Comparison of ENCODE assay signal across 9 cellular contexts in the genomic region with DNA sequence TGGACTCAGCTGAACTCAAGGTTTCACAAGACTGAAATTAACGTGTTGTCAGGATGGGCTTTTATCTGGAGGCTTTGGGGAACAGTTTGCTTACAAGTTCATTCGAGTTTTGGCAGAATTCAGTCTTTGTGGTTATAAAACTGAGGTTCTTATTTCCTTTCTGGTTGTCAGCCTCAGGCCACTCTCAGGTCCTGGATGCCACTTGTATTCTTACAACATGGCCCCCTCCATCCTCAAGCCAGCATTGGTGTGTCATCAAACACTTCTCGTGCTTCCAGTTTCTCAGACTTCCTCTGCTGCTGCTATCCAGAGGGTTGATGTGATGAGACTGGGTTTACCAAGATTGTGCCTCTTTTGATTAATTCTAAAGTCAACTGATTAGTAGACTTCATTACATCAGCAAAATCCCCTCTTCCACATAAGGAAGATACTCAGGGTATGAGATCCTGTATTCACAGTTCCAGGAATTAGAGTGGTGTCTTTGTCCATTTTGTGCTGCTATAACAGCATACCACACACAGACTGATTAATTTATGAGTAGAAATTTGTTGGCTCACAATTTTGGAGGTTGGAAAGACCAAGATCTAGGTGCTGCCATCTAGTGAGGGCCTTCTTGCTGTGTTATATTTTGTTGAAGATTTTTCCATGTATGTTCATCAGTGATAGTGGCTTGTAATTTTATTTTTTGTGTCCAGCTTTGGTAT. TPM values are rescaled to one million over a fixed set of nuclear protein-coding genes. Genes with fewer than 3 reads are reported as not detected.
DNase-seq lines count a peak whose midpoint lies in the region; FAIRE-seq and TF ChIP-seq lines count a peak whose summit lies in the region.
"Had no signal": no experiment of that assay in that cellular context is flagged by ENCODE, and none has a peak within 500 bp of the region (broad histone marks: within the 10 kb centered on the region; RNA-seq: fewer than 3 reads in every experiment).

No MANE protein-coding gene starts in this region.

- CTCF ChIA-PET in AG04450 (lab: Charles Lee): interaction anchor here (0.9 to 1.7 kb wide), 4 partner anchors 8 to 203 kb away, joined by 3 to 5 read pairs (median 5); no protein-coding TSS in a partner anchor

- no peak for DNase-seq in AG04450 (ENCODE audit: low read depth, low spot score)
- no peak for DNase-seq in GM10266 (ENCODE audit: extremely low spot score)
- DNase-seq in NB4 (ENCODE audit: low read depth): peak; percentile 49
- DNase-seq in astrocyte (ENCODE audit: low read depth): peak; percentile 39
- DNase-seq in neural crest cell (ENCODE audit: low read depth, low spot score): no peak
- DNase-seq in esophagus muscularis mucosa (ENCODE audit: extremely low spot score): no peak
- no peak for DNase-seq in hippocampal formation (lab: John Stamatoyannopoulos, UW)
- no peak for DNase-seq in 8988T
- DNase-seq: left cardiac atrium had no signal

- H3K27ac Mint-ChIP-seq in astrocyte (ENCODE audit: unreplicated experiment) (no peak overlapping the region), neural crest cell (ENCODE audit: unreplicated experiment) (no peak overlapping the region)

- H3K9ac ChIP-seq in astrocyte (ENCODE audit: low read length): no peak overlapping the region

- WGBS in esophagus muscularis mucosa: 56% methylated on average over 3 of the region's 3 CpGs

- H2AFZ ChIP-seq in astrocyte (ENCODE audit: low read depth, low read length): no peak overlapping the region

- peaks cover 85% of the 10 kb centered on the region for H4K20me1 ChIP-seq in astrocyte (ENCODE audit: insufficient read depth, low read length)

- intact Hi-C loops in esophagus muscularis mucosa (cut with DNase I): no loop called here

- TF ChIP-seq CTCF in AG04450 (IDR thresholded peaks at IDR 0.05; ENCODE audit: low read depth, low read length) (peak; percentile 36), GM10266 (IDR thresholded peaks at IDR 0.05; ENCODE audit: control insufficient read depth, insufficient read depth, low read depth, missing control alignments) (peak; percentile 62), NB4 (IDR thresholded peaks at IDR 0.05; ENCODE audit: low read depth, low read length) (peak; percentile 44), astrocyte (IDR thresholded peaks at IDR 0.05; ENCODE audit: insufficient read depth, low read depth, low read length) (peak; percentile 31), neural crest cell (conservative IDR thresholded peaks at IDR 0.05) (peak; percentile 50), esophagus muscularis mucosa (IDR thresholded peaks at IDR 0.05) (peak in 1 of 3 experiments; percentile 29)

- H3K27me3 ChIP-seq in AG04450 (ENCODE audit: control insufficient read depth, insufficient read depth, low read length) (no peaks in the 10 kb centered on the region), astrocyte (ENCODE audit: insufficient read depth, low read length) (no peaks in the 10 kb centered on the region), esophagus muscularis mucosa (no peaks in the 10 kb centered on the region)

- no peaks in the 10 kb centered on the region for H3K27me3 Mint-ChIP-seq in astrocyte (ENCODE audit: low read depth, unreplicated experiment)
- H3K27me3 Mint-ChIP-seq in neural crest cell (ENCODE audit: low read depth): no peaks in the 10 kb centered on the region

- H3K4me3 ChIP-seq in AG04450 (ENCODE audit: low read depth, low read length) (no peak overlapping the region), NB4 (ENCODE audit: low read depth, low read length) (no peak overlapping the region), astrocyte (ENCODE audit: insufficient read depth, low read depth, low read length) (no peak overlapping the region), esophagus muscularis mucosa (no peak overlapping the region)

- no peak for TF ChIP-seq EP300 in esophagus muscularis mucosa (IDR thresholded peaks at IDR 0.05)

- H3K4me1 Mint-ChIP-seq in astrocyte (ENCODE audit: low read depth, unreplicated experiment) (peaks cover 11% of the 10 kb centered on the region), neural crest cell (peaks cover 18% of the 10 kb centered on the region)

- peaks cover 4% of the 10 kb centered on the region for H3K36me3 Mint-ChIP-seq in astrocyte (ENCODE audit: low read depth, unreplicated experiment)
- H3K36me3 Mint-ChIP-seq in neural crest cell (ENCODE audit: low read depth): no peaks in the 10 kb centered on the region

- H3K79me2 ChIP-seq in astrocyte (ENCODE audit: insufficient read depth, low read length): peaks cover 91% of the 10 kb centered on the region

- H3K4me3 Mint-ChIP-seq in astrocyte (ENCODE audit: unreplicated experiment) (no peak overlapping the region), neural crest cell (no peak overlapping the region)

- H3K36me3 ChIP-seq in astrocyte (ENCODE audit: insufficient read depth, low read length) (no peaks in the 10 kb centered on the region), esophagus muscularis mucosa (no peaks in the 10 kb centered on the region)

- peaks cover 5% of the 10 kb centered on the region for H3K9me3 Mint-ChIP-seq in astrocyte (ENCODE audit: unreplicated experiment)
- H3K9me3 Mint-ChIP-seq in neural crest cell: no peaks in the 10 kb centered on the region

- POLR2A ChIA-PET in AG04450 (lab: Yijun Ruan, JAX): no interaction called here

- peak; percentile 13 for FAIRE-seq in astrocyte (lab: Jason Lieb, UNC)

- no peak overlapping the region for H3K27ac ChIP-seq in AG04450 (ENCODE audit: low read depth, low read length)
- no peak overlapping the region for H3K27ac ChIP-seq in astrocyte (ENCODE audit: low read depth, low read length)
- H3K27ac ChIP-seq in esophagus muscularis mucosa (replicated peaks in 1 of 4): peak overlapping the region in 1 of 4 donors; percentile 13

- H3K9me3 ChIP-seq in AG04450 (ENCODE audit: control insufficient read depth, insufficient read depth, low read length) (no peaks in the 10 kb centered on the region), astrocyte (ENCODE audit: insufficient read depth, low read depth, low read length) (no peaks in the 10 kb centered on the region), esophagus muscularis mucosa (no peaks in the 10 kb centered on the region)

- H3K4me2 ChIP-seq in astrocyte (ENCODE audit: low read length): no peak overlapping the region

- peaks cover 5% of the 10 kb centered on the region for H3K4me1 ChIP-seq in astrocyte (ENCODE audit: insufficient read depth, low read length)
- peaks cover 28 to 67% (median 52%) of the 10 kb centered on the region in 4 donors for H3K4me1 ChIP-seq in esophagus muscularis mucosa

- TF ChIP-seq POLR2A in NB4 (IDR thresholded peaks at IDR 0.05; ENCODE audit: extremely low read depth, insufficient read length) (no peak), esophagus muscularis mucosa (IDR thresholded peaks at IDR 0.05; ENCODE audit: low read depth) (no peak)

RNA-seq across cellular contexts. Expression of a gene that starts 10.9 kb away (rescaled TPM):
- polyA plus RNA-seq in AG04450 (2011; rRNA removed): 113 and 127 TPM in 2 replicates
- 146 and 156 TPM in 2 replicates for polyA minus RNA-seq in AG04450 (2011; rRNA and poly(A)+ RNA removed)
- 42.1 and 49.6 TPM in 2 replicates for total RNA-seq in astrocyte
- total RNA-seq in neural crest cell: 69.0 and 69.8 TPM in 2 replicates
- total RNA-seq in esophagus muscularis mucosa: 100 to 1,000 TPM in 1 of 4 donors, 10 to 100 TPM in 3; 34.6 to 160 (median 55.2) TPM

RNA-seq across cellular contexts. Expression of a gene that starts 52.3 kb away (rescaled TPM):
- 55.8 and 65.5 TPM in 2 replicates for polyA plus RNA-seq in AG04450 (2011; rRNA removed)
- polyA minus RNA-seq in AG04450 (2011; rRNA and poly(A)+ RNA removed): 28.6 and 44.8 TPM in 2 replicates
- 82.8 and 89.1 TPM in 2 replicates for total RNA-seq in astrocyte
- 50.0 and 52.5 TPM in 2 replicates for total RNA-seq in neural crest cell
- 100 to 1,000 TPM in 2 of 4 donors, 10 to 100 TPM in 2; 57.7 to 111 (median 85.6) TPM for total RNA-seq in esophagus muscularis mucosa

Comparison
In these comparisons a context has a peak if more than half of its experiments do, and no peak if none do; other contexts are left out.
1. DNase-seq: peak in NB4 (single experiment) and astrocyte (single experiment); none in AG04450 (single experiment), GM10266 (single experiment), neural crest cell (single experiment), esophagus muscularis mucosa (single experiment), hippocampal formation (0 of 2) and 8988T (single experiment).